ENCODE assay signal across 15 cellular contexts in the genomic region with DNA sequence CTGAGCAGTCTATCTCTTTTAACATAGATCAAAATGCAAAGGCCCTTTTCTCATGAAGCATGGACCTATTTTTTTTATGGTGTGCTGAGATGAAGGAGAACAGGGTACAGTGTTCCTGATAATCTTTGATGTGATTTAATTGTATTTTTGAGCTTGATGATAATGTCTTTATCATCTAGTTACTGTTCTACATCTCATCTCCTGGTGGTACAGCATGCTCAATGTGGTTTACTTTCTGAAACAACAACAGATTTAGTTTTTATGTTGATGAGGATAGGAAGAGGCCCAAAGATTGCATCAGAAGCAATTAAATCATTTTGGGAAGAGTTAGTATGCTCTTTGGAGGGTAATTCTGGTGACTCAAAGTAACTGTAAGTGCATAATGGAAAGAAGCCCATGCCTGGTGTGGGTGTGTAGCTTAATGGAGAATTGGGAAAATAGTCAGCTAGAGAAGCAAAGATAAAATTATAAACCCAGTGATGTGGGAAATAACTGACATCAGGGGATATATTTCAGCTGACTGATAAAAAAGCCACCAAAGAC.
A peak's percentile ranks its signal among the peaks of the same experiment; 100 is the strongest.
DNase-seq lines count a peak whose midpoint lies in the region; TF ChIP-seq lines count a peak whose summit lies in the region.
"Had no signal": no experiment of that assay in that cellular context is flagged by ENCODE, and none has a peak within 500 bp of the region (broad histone marks: within the 10 kb centered on the region; RNA-seq: fewer than 3 reads in every experiment).

No MANE protein-coding gene starts in this region.

- H3K4me3 ChIP-seq in adipocyte (ENCODE audit: low read length) (no peak overlapping the region), fibroblast of villous mesenchyme (ENCODE audit: low read depth, low read length) (no peak overlapping the region)

- TF ChIP-seq CTCF in fibroblast of villous mesenchyme (IDR thresholded peaks at IDR 0.05; ENCODE audit: insufficient read depth, low read depth, low read length) (no peak), type B pancreatic cell (conservative IDR thresholded peaks at IDR 0.05) (no peak)

- no peaks in the 10 kb centered on the region for H3K4me1 Mint-ChIP-seq in type B pancreatic cell (ENCODE audit: unreplicated experiment)
- H3K4me1 Mint-ChIP-seq: B cell; CD4-positive, CD25-positive, alpha-beta regulatory T cell had no signal

- H3K27ac Mint-ChIP-seq in type B pancreatic cell = no peak overlapping the region
- H3K27ac Mint-ChIP-seq: B cell; CD4-positive, CD25-positive, alpha-beta regulatory T cell had no signal

- H3K4me1 ChIP-seq in adipocyte (ENCODE audit: control insufficient read depth, insufficient read depth, low read length) = no peaks in the 10 kb centered on the region
- H3K4me1 ChIP-seq: Caco-2 had no signal

- H3K4me3 Mint-ChIP-seq in type B pancreatic cell = no peak overlapping the region
- H3K4me3 Mint-ChIP-seq: B cell; CD4-positive, CD25-positive, alpha-beta regulatory T cell had no signal

- peaks cover 7% of the 10 kb centered on the region for H3K9me3 Mint-ChIP-seq in type B pancreatic cell

- peaks cover 7% of the 10 kb centered on the region for H3K9me3 ChIP-seq in adipocyte (ENCODE audit: control insufficient read depth, low read length)
- H3K9me3 ChIP-seq: Caco-2 had no signal

- no peaks in the 10 kb centered on the region for H3K27me3 Mint-ChIP-seq in type B pancreatic cell
- H3K27me3 Mint-ChIP-seq: B cell; CD4-positive, CD25-positive, alpha-beta regulatory T cell had no signal

- no peaks in the 10 kb centered on the region for H3K27me3 ChIP-seq in adipocyte (replicated peaks; ENCODE audit: control insufficient read depth, insufficient read depth, low read length)

- H3K9ac ChIP-seq in adipocyte (ENCODE audit: low read length) = no peak overlapping the region
- H3K9ac ChIP-seq: KMS-11 had no signal

- DNase-seq in HCEC 1CT = peak; percentile 20
- peak; percentile 41 for DNase-seq in adipocyte (ENCODE audit: low read depth)
- DNase-seq in fibroblast of villous mesenchyme (ENCODE audit: low read depth) = peak; percentile 38
- DNase-seq in NOMO-1 treated with dmso at 0.1 percent for 144 hours (lab: John Stamatoyannopoulos, UW; ENCODE audit: unreplicated experiment) = no peak
- DNase-seq in activated CD4-positive, alpha-beta T cell treated with anti-CD3 and anti-CD28 coated beads, Interleukin-2, amount 50 U/mL, for 1 hour = no peak
- DNase-seq in type B pancreatic cell (ENCODE audit: extremely low spot score, unreplicated experiment) = no peak
- DNase-seq in SIG-M5 (lab: John Stamatoyannopoulos, UW) = no peak
- DNase-seq: ACHN; Caco-2; CD4-positive, CD25-positive, alpha-beta regulatory T cell; NCI-H1436 treated with DMSO at 0.1 percent for 48 hours; NCI-H2029; NCI-H526 had no signal

- H3K36me3 Mint-ChIP-seq in type B pancreatic cell = no peaks in the 10 kb centered on the region
- H3K36me3 Mint-ChIP-seq: CD4-positive, CD25-positive, alpha-beta regulatory T cell had no signal

- no peaks in the 10 kb centered on the region for H3K36me3 ChIP-seq in adipocyte (ENCODE audit: control insufficient read depth, insufficient read depth, low read length, severe bottlenecking)

Comparison
In these comparisons a context has a peak if more than half of its experiments do, and no peak if none do; other contexts are left out.
1. DNase-seq: peak in HCEC 1CT (single experiment), adipocyte (single experiment) and fibroblast of villous mesenchyme (single experiment); none in NOMO-1 treated with dmso at 0.1 percent for 144 hours (single experiment), activated CD4-positive, alpha-beta T cell treated with anti-CD3 and anti-CD28 coated beads, Interleukin-2, amount 50 U/mL, for 1 hour (single experiment), type B pancreatic cell (single experiment) and SIG-M5 (single experiment).